ENCODE assay signal across 10 cellular contexts in the genomic region with DNA sequence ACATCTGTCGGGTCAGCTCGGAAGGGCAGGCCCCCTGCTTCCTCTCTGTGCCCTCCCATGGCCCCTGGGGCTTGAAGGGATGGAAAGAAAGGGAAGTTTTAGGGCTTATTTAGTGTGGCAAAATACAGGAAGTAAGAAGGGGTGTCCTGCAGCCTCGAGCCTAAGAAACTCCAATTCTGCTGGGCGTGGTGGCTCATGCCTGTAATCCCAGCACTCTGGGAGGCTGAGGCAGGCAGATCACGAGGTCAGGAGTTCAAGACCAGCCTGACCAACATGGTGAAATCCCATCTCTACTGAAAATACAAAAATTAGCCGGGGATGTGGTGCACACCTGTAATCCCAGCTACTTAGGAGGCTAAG. TPM values are rescaled to one million over a fixed set of nuclear protein-coding genes. Genes with fewer than 3 reads are reported as not detected.
"Had no signal": no experiment of that assay in that cellular context is flagged by ENCODE, and none has a peak within 500 bp of the region (broad histone marks: within the 10 kb centered on the region; RNA-seq: fewer than 3 reads in every experiment).

No MANE protein-coding gene starts in this region.

RNA-seq across cellular contexts. Expression of gene TTLL6, which starts 20.9 kb away (rescaled TPM):
- total RNA-seq: activated CD8-positive, alpha-beta T cell treated with anti-CD3 and anti-CD28 coated beads, Interleukin-2, amount 10 ng/mL, durations not matched to agents 7 days and 5 days; activated T-helper 1 cell treated with anti-CD3 and anti-CD28 coated beads, Interleukin-12 subunit alpha, Interleukin-12 subunit beta, Interleukin-2, Interleukin-4 antibody, amounts not matched to agents 30 ng/mL and 10 ng/mL and 1 ng/mL, durations not matched to agents 14 hours and 24 hours and 36 hours; dermis blood vessel endothelial cell; kidney epithelial cell; left lobe of liver; natural killer cell treated with Interleukin-12 subunit alpha and Interleukin-12 subunit beta and Interleukin-15 and Interleukin-18, amount 100 ng/mL, for 72 hours; pulmonary artery endothelial cell; suprapubic skin; T-helper 17 cell had no signal
- polyA plus RNA-seq: immature natural killer cell had no signal
